ENCODE assay signal across 11 cellular contexts in the genomic region with DNA sequence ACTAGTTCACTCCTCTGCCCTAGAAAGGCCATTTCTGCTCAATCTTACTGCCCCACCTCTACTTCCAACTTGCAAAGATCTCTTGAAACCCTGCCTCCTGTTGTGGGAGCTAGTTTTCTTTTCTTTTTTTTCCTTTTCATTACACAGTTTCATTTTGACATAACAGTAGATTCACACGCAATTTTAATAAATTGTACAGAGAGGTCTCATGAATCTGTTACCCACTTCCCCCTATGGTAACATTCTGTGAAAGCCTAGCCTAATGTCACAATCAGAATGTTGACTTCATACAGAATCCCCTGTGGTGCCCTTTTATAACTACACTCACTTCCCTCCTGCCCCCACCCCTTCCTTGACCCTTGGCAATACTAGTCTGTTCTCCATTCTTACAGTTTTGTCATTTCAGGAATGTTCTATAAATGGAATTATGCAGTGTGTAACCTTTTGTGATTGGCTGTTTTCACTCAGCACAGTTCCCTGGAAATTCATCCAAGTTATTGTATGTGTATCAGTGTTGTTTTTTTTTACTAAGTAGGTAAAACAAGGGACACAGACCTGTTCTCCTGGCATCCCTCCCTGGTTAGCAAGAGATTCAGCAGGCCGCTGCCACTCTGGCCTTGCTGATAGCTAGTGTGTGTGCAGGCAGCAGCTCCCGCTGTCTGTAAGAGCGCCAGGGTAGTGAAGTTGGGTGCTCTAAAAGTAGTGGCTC. TPM values are rescaled to one million over a fixed set of nuclear protein-coding genes. Genes with fewer than 3 reads are reported as not detected.
DNase-seq lines count a peak whose midpoint lies in the region; ATAC-seq and TF ChIP-seq lines count a peak whose summit lies in the region.
"Had no signal": no experiment of that assay in that cellular context is flagged by ENCODE, and none has a peak within 500 bp of the region (broad histone marks: within the 10 kb centered on the region; RNA-seq: fewer than 3 reads in every experiment).

No MANE protein-coding gene starts in this region.

- H3K36me3 ChIP-seq in adrenal gland (replicated peaks in 1 of 2) = no peaks in the 10 kb centered on the region
- H3K36me3 ChIP-seq in left lung = no peaks in the 10 kb centered on the region
- H3K36me3 ChIP-seq in thoracic aorta = no peaks in the 10 kb centered on the region

- H3K9me3 ChIP-seq in adrenal gland (replicated peaks in 1 of 3) (no peaks in the 10 kb centered on the region), left lung (no peaks in the 10 kb centered on the region), thoracic aorta (no peaks in the 10 kb centered on the region)

- peak overlapping the region; percentile 49 to 97 (median 89) for H3K27ac ChIP-seq in adrenal gland
- peak overlapping the region; percentile 16 to 22 for H3K27ac ChIP-seq in left lung
- peak overlapping the region; percentile 71 to 83 for H3K27ac ChIP-seq in thoracic aorta

- no peak overlapping the region for H3K4me3 ChIP-seq in adrenal gland
- H3K4me3 ChIP-seq in left lung = no peak overlapping the region
- peak overlapping the region; percentile 25 for H3K4me3 ChIP-seq in thoracic aorta
- H3K4me3 ChIP-seq: skin epidermis had no signal

- ATAC-seq in left lung (peak; percentile 59), thoracic aorta (ENCODE audit: insufficient number of reproducible peaks, low FRiP score, low read depth) (peak; percentile 56), HG03469 (IDR thresholded peaks at IDR 0.05; ENCODE audit: unreplicated experiment) (no peak)

- DNase-seq in SIG-M5 treated with dmso at 0.1 percent for 504 hours (lab: John Stamatoyannopoulos, UW; ENCODE audit: unreplicated experiment) (peak; percentile 72), SIG-M5 (lab: John Stamatoyannopoulos, UW) (no peak), adrenal gland (peak in 6 of 7 donors; percentile 58 to 88 (median 72)), left lung (no peak), thoracic aorta (ENCODE audit: low spot score) (no peak), germinal center (ENCODE audit: low spot score) (no peak)
- no peak for DNase-seq in activated CD8-positive, alpha-beta memory T cell treated with anti-CD3 and anti-CD28 coated beads, Interleukin-2, amount 50 U/mL, for 48 hours
- DNase-seq: 8988T, NCI-H510A treated with DMSO at 0.1 percent for 48 hours had no signal

- intact Hi-C loops in adrenal gland (cut with DNase I) (no loop called here), left lung (cut with DNase I) (no loop called here)

- 31 to 47% (median 37%) methylated on average over 4 of the region's 4 CpGs for WGBS in adrenal gland, 4 donors

- TF ChIP-seq CTCF in adrenal gland (IDR thresholded peaks at IDR 0.05) = peak in 3 of 6 experiments; percentile 28 to 48 (median 33)
- TF ChIP-seq CTCF in left lung (IDR thresholded peaks at IDR 0.05) = no peak
- peak; percentile 32 for TF ChIP-seq CTCF in thoracic aorta (IDR thresholded peaks at IDR 0.05)

- TF ChIP-seq POLR2A in adrenal gland (IDR thresholded peaks at IDR 0.05) = no peak

- peaks cover 58 to 73% of the 10 kb centered on the region in 2 donors for H3K4me1 ChIP-seq in adrenal gland (replicated peaks in 1 of 2)
- peaks cover 16 to 46% of the 10 kb centered on the region in 2 donors for H3K4me1 ChIP-seq in left lung
- peaks cover 51 to 85% of the 10 kb centered on the region in 2 donors for H3K4me1 ChIP-seq in thoracic aorta (ENCODE audit: control insufficient read depth in 1 of 2, low read depth in 2 of 2)

- H3K27me3 ChIP-seq in adrenal gland (no peaks in the 10 kb centered on the region), left lung (no peaks in the 10 kb centered on the region), thoracic aorta (replicated peaks; ENCODE audit: insufficient read depth) (no peaks in the 10 kb centered on the region)

RNA-seq across cellular contexts. Expression of a gene that starts 21.5 kb away (rescaled TPM):
- total RNA-seq in adrenal gland (10 to 100 TPM; 32.2 to 49.7 (median 35.9) TPM), left lung (10 to 100 TPM; 10.3 to 20.1 TPM), thoracic aorta (10 to 100 TPM; 54.4 to 80.6 TPM)
- polyA plus RNA-seq in adrenal gland = 10 to 100 TPM in 1 of 3 donors, 1 to 10 TPM in 2; 3.9 to 30.2 (median 5.4) TPM

Comparison
In these comparisons a context has a peak if more than half of its experiments do, and no peak if none do; other contexts are left out.
1. DNase-seq: peak in SIG-M5 treated with dmso at 0.1 percent for 504 hours (single experiment) and adrenal gland (6 of 7); none in SIG-M5 (single experiment), left lung (0 of 2), thoracic aorta (single experiment), germinal center (single experiment) and activated CD8-positive, alpha-beta memory T cell treated with anti-CD3 and anti-CD28 coated beads, Interleukin-2, amount 50 U/mL, for 48 hours (single experiment).
2. H3K27ac ChIP-seq: peak in every context shown above with its lines; median percentile 89 in adrenal gland; 77 in thoracic aorta; 19 in left lung.